8 cellular contexts compared by ENCODE assay signal in genomic region chr2:134120718-134121630, GRCh38.
DNase-seq lines count a peak whose midpoint lies in the region; ATAC-seq lines count a peak whose summit lies in the region.

No MANE protein-coding gene starts in this region.

- no peak overlapping the region for H2BK5ac ChIP-seq in mesenchymal stem cell (ENCODE audit: low read depth, low read length, poor library complexity, severe bottlenecking)

- peaks cover 4% of the 10 kb centered on the region for H3K36me3 Mint-ChIP-seq in activated CD4-positive, alpha-beta memory T cell treated with anti-CD3 and anti-CD28 coated beads, Interleukin-2, amount 10 ng/mL, durations not matched to agents 7 days and 5 days (ENCODE audit: low read depth)

- H2AK5ac ChIP-seq in mesenchymal stem cell (ENCODE audit: low read length, severe bottlenecking): no peak overlapping the region

- H3K9me3 ChIP-seq in effector memory CD4-positive, alpha-beta T cell (ENCODE audit: control insufficient read depth, low read length): no peaks in the 10 kb centered on the region
- H3K9me3 ChIP-seq in mesenchymal stem cell (ENCODE audit: control insufficient read depth, low read length): no peaks in the 10 kb centered on the region

- H3K36me3 ChIP-seq in effector memory CD4-positive, alpha-beta T cell (ENCODE audit: control insufficient read depth, insufficient read depth, low read length): no peaks in the 10 kb centered on the region
- no peaks in the 10 kb centered on the region for H3K36me3 ChIP-seq in mesenchymal stem cell (ENCODE audit: control insufficient read depth in 1 of 2, insufficient read depth in 2 of 2, low read depth in 1 of 2, low read length in 2 of 2)

- H3K4me1 ChIP-seq in effector memory CD4-positive, alpha-beta T cell (ENCODE audit: control insufficient read depth, insufficient read depth, low read length, poor library complexity, severe bottlenecking): peaks cover 51% of the 10 kb centered on the region
- H3K4me1 ChIP-seq in mesenchymal stem cell (ENCODE audit: control insufficient read depth, insufficient read depth, low read depth, low read length): peaks cover 18% of the 10 kb centered on the region

- H3K79me1 ChIP-seq in mesenchymal stem cell (replicated peaks; ENCODE audit: low read length, poor library complexity, severe bottlenecking): peaks cover 23% of the 10 kb centered on the region

- peak; percentile 49 for ATAC-seq in HG02678 (IDR thresholded peaks at IDR 0.05; ENCODE audit: unreplicated experiment)

- H3K9ac ChIP-seq in mesenchymal stem cell (ENCODE audit: low read length): peak overlapping the region; percentile 82

- peak overlapping the region; percentile 30 for H4K91ac ChIP-seq in mesenchymal stem cell (ENCODE audit: low read length)

- H2BK120ac ChIP-seq in mesenchymal stem cell (ENCODE audit: low read depth, low read length): peak overlapping the region; percentile 91

- peak overlapping the region; percentile 29 to 33 for H2BK12ac ChIP-seq in mesenchymal stem cell (ENCODE audit: low read length in 2 of 2)

- peaks cover 44% of the 10 kb centered on the region for H3K4me1 Mint-ChIP-seq in activated CD4-positive, alpha-beta memory T cell treated with anti-CD3 and anti-CD28 coated beads, Interleukin-2, amount 10 ng/mL, durations not matched to agents 7 days and 5 days

- peak overlapping the region; percentile 88 to 95 for H3K18ac ChIP-seq in mesenchymal stem cell (ENCODE audit: low read depth in 1 of 2, low read length in 2 of 2)

- peaks cover 10% of the 10 kb centered on the region for H3K27me3 Mint-ChIP-seq in activated CD4-positive, alpha-beta memory T cell treated with anti-CD3 and anti-CD28 coated beads, Interleukin-2, amount 10 ng/mL, durations not matched to agents 7 days and 5 days

- H3K14ac ChIP-seq in mesenchymal stem cell (ENCODE audit: low read length in 2 of 2): peak overlapping the region in 1 of 2 experiments; percentile 83

- under 1% methylated on average over 77 of the region's 86 CpGs for WGBS in mesenchymal stem cell

- peak overlapping the region; percentile 74 for H3K4me2 ChIP-seq in mesenchymal stem cell (ENCODE audit: low read length, poor library complexity, severe bottlenecking)

- H3K4ac ChIP-seq in mesenchymal stem cell (ENCODE audit: low read depth in 1 of 2, low read length in 2 of 2): peak overlapping the region; percentile 44 to 46

- peak overlapping the region; percentile 96 for H2BK15ac ChIP-seq in mesenchymal stem cell (ENCODE audit: low read depth, poor library complexity, severe bottlenecking)

- POLR2A ChIA-PET in activated CD4-positive, alpha-beta memory T cell treated with anti-CD3 and anti-CD28 coated beads, Interleukin-2, amount 10 ng/mL, durations not matched to agents 7 days and 5 days (lab: Charles Lee): interaction anchor here (0.9 to 4.1 kb wide), 13 partner anchors 12 to 322 kb away, joined by 3 to 23 read pairs (median 4); no protein-coding TSS in a partner anchor

- CTCF ChIA-PET in activated CD4-positive, alpha-beta memory T cell treated with anti-CD3 and anti-CD28 coated beads, Interleukin-2, amount 10 ng/mL, durations not matched to agents 7 days and 5 days (lab: Charles Lee): interaction anchor here (1.0 to 6.2 kb wide), 8 partner anchors 86 to 330 kb away, joined by 3 to 141 read pairs (median 24); no protein-coding TSS in a partner anchor

- peak overlapping the region; percentile 32 for H3K27ac Mint-ChIP-seq in activated CD4-positive, alpha-beta memory T cell treated with anti-CD3 and anti-CD28 coated beads, Interleukin-2, amount 10 ng/mL, durations not matched to agents 7 days and 5 days

- H2AFZ ChIP-seq in mesenchymal stem cell (ENCODE audit: low read depth, low read length): peak overlapping the region; percentile 65

- peak overlapping the region in 1 of 2 experiments; percentile 84 for H3K23ac ChIP-seq in mesenchymal stem cell (ENCODE audit: low read length in 2 of 2)

- peak overlapping the region; percentile 78 for H3K27ac ChIP-seq in effector memory CD4-positive, alpha-beta T cell (ENCODE audit: insufficient read depth, low read length, poor library complexity, severe bottlenecking)
- no peak overlapping the region for H3K27ac ChIP-seq in mesenchymal stem cell (ENCODE audit: low read length, poor library complexity, severe bottlenecking)

- peak overlapping the region; percentile 97 for H3K4me3 ChIP-seq in effector memory CD4-positive, alpha-beta T cell (ENCODE audit: insufficient read depth, low read depth, low read length, poor library complexity, severe bottlenecking)
- peak overlapping the region; percentile 80 to 86 for H3K4me3 ChIP-seq in mesenchymal stem cell (ENCODE audit: insufficient read depth in 1 of 2, low read depth in 1 of 2, low read length in 2 of 2)

- no peaks in the 10 kb centered on the region for H3K9me3 Mint-ChIP-seq in activated CD4-positive, alpha-beta memory T cell treated with anti-CD3 and anti-CD28 coated beads, Interleukin-2, amount 10 ng/mL, durations not matched to agents 7 days and 5 days

- no peaks in the 10 kb centered on the region for H3K27me3 ChIP-seq in effector memory CD4-positive, alpha-beta T cell (replicated peaks; ENCODE audit: control insufficient read depth, insufficient read depth, low read length, poor library complexity, severe bottlenecking)
- no peaks in the 10 kb centered on the region for H3K27me3 ChIP-seq in mesenchymal stem cell (ENCODE audit: control insufficient read depth in 1 of 2, insufficient read depth in 1 of 2, low read length in 2 of 2)

- DNase-seq in NCI-H2081 (lab: John Stamatoyannopoulos, UW) (peak; percentile 31 to 50), NCI-H2081 treated with DMSO at 0.1 percent for 48 hours (lab: John Stamatoyannopoulos, UW) (no peak), NCI-H2171 treated with DMSO at 0.1 percent for 48 hours (lab: John Stamatoyannopoulos, UW) (peak; percentile 33), mesenchymal stem cell (peak; percentile 80)
- DNase-seq in activated CD4-positive, alpha-beta memory T cell treated with anti-CD3 and anti-CD28 coated beads, Interleukin-2, amount 10 ng/mL, durations not matched to agents 7 days and 5 days: peak; percentile 63
- peak; percentile 37 to 53 (median 49) for DNase-seq in effector memory CD4-positive, alpha-beta T cell
- peak; percentile 43 to 49 for DNase-seq in stimulated activated CD8-positive, alpha-beta memory T cell treated with anti-CD3 and anti-CD28 coated beads, Interleukin-15, amount 100 ng/mL, for 48 hours (ENCODE audit: low read depth in 2 of 2)

- H3K4me3 Mint-ChIP-seq in activated CD4-positive, alpha-beta memory T cell treated with anti-CD3 and anti-CD28 coated beads, Interleukin-2, amount 10 ng/mL, durations not matched to agents 7 days and 5 days: peak overlapping the region; percentile 74

- peak overlapping the region; percentile 76 for H4K8ac ChIP-seq in mesenchymal stem cell (ENCODE audit: low read length)
